ENCODE assay signal across 8 cellular contexts in genomic region chr13:39037410-39037879, GRCh38. TPM values are rescaled to one million over a fixed set of nuclear protein-coding genes. Genes with fewer than 3 reads are reported as not detected.
DNase-seq lines count a peak whose midpoint lies in the region; ATAC-seq and TF ChIP-seq lines count a peak whose summit lies in the region.

No MANE protein-coding gene starts in this region.

- peak overlapping the region; percentile 96 for H3K9ac ChIP-seq in OCI-LY3 (ENCODE audit: low read length)
- H3K9ac ChIP-seq in endodermal cell (ENCODE audit: extremely low read depth, low read length, poor library complexity, severe bottlenecking): peak overlapping the region; percentile 79

- H3K27me3 ChIP-seq in OCI-LY3 (ENCODE audit: low read depth, low read length) (no peaks in the 10 kb centered on the region), endodermal cell (ENCODE audit: control insufficient read depth, insufficient read depth, low read length, poor library complexity, severe bottlenecking) (no peaks in the 10 kb centered on the region), neutrophil (no peaks in the 10 kb centered on the region)

- H3K79me2 ChIP-seq in OCI-LY3 (ENCODE audit: low read length): peaks cover 71% of the 10 kb centered on the region

- peaks cover 29% of the 10 kb centered on the region for H3K4me1 Mint-ChIP-seq in endodermal cell

- H3K4me1 ChIP-seq in OCI-LY3 (ENCODE audit: low read length) (peaks cover 27% of the 10 kb centered on the region), endodermal cell (ENCODE audit: control insufficient read depth, insufficient read depth, low read length) (peaks cover 3% of the 10 kb centered on the region), neutrophil (ENCODE audit: control insufficient read depth in 1 of 2, insufficient read depth in 1 of 2, low read depth in 1 of 2, low read length in 1 of 2) (peaks cover 60 to 64% of the 10 kb centered on the region in 2 experiments)

- peak; percentile 37 for DNase-seq in NCI-H345 treated with DMSO at 0.1 percent for 48 hours (lab: John Stamatoyannopoulos, UW; ENCODE audit: unreplicated experiment)
- no peak for DNase-seq in NCI-H345 (lab: John Stamatoyannopoulos, UW)
- no peak for DNase-seq in endodermal cell
- DNase-seq in HCEC 1CT: no peak

- H3K27me3 Mint-ChIP-seq in endodermal cell (ENCODE audit: insufficient read depth): no peaks in the 10 kb centered on the region

- peak overlapping the region; percentile 84 for H3K27ac ChIP-seq in OCI-LY3 (ENCODE audit: low read length)
- H3K27ac ChIP-seq in endodermal cell (ENCODE audit: low read depth, low read length): peak overlapping the region; percentile 89
- H3K27ac ChIP-seq in neutrophil: peak overlapping the region; percentile 88

- no peak for TF ChIP-seq CTCF in OCI-LY3 (IDR thresholded peaks at IDR 0.05; ENCODE audit: low read depth, low read length)
- peak; percentile 32 for TF ChIP-seq CTCF in endodermal cell (conservative IDR thresholded peaks at IDR 0.05)
- no peak for TF ChIP-seq CTCF in neutrophil (IDR thresholded peaks at IDR 0.05)

- H3K9me3 ChIP-seq in OCI-LY3 (ENCODE audit: insufficient read depth, low read length): no peaks in the 10 kb centered on the region
- H3K9me3 ChIP-seq in endodermal cell (ENCODE audit: control insufficient read depth, low read length): no peaks in the 10 kb centered on the region
- no peaks in the 10 kb centered on the region for H3K9me3 ChIP-seq in neutrophil

- H3K27ac Mint-ChIP-seq in endodermal cell: peak overlapping the region; percentile 97

- 0% methylated on average over 8 to 39 of the region's 39 CpGs for WGBS in endodermal cell (ENCODE audit: insufficient coverage in 1 of 2, insufficient read length in 1 of 2), 2 experiments

- H2AFZ ChIP-seq in OCI-LY3 (ENCODE audit: low read depth, low read length): peak overlapping the region; percentile 97; the same call in 1 of the 2 replicates

- H3K4me3 Mint-ChIP-seq in endodermal cell: peak overlapping the region; percentile 90

- H3K4me3 ChIP-seq in OCI-LY3 (ENCODE audit: low read length) (peak overlapping the region; percentile 95), endodermal cell (ENCODE audit: low read length) (peak overlapping the region; percentile 96), neutrophil (ENCODE audit: low read depth in 1 of 2, low read length in 1 of 2) (peak overlapping the region; percentile 80 to 92)

- H4K20me1 ChIP-seq in OCI-LY3 (ENCODE audit: insufficient read depth, low read length): peaks cover 18% of the 10 kb centered on the region

- ATAC-seq in HG02588 (IDR thresholded peaks at IDR 0.05; ENCODE audit: unreplicated experiment): peak; percentile 22
- ATAC-seq in GM19397 (IDR thresholded peaks at IDR 0.05; ENCODE audit: unreplicated experiment): no peak

- peak overlapping the region; percentile 84 for H3K4me2 ChIP-seq in OCI-LY3 (ENCODE audit: low read length)

- H3K36me3 ChIP-seq in OCI-LY3 (replicated peaks; ENCODE audit: low read depth, low read length) (peaks cover 10% of the 10 kb centered on the region), endodermal cell (ENCODE audit: control insufficient read depth, insufficient read depth, low read length) (no peaks in the 10 kb centered on the region), neutrophil (no peaks in the 10 kb centered on the region)

- peaks cover 3% of the 10 kb centered on the region for H3K36me3 Mint-ChIP-seq in endodermal cell (ENCODE audit: low read depth)

- no peaks in the 10 kb centered on the region for H3K9me3 Mint-ChIP-seq in endodermal cell

RNA-seq across cellular contexts. Expression of gene PROSER1, which starts 0.4 kb away (rescaled TPM):
- total RNA-seq in endodermal cell: 10 to 100 TPM; 54.0 to 62.1 TPM
- polyA plus RNA-seq in endodermal cell (2013, experiment 1 of 2): 52.4 TPM
- 45.0 TPM for polyA plus RNA-seq in endodermal cell (2013, experiment 2 of 2)

RNA-seq across cellular contexts. Expression of gene NHLRC3, which starts 0.8 kb away (rescaled TPM):
- total RNA-seq in endodermal cell: 10 to 100 TPM; 13.7 to 23.4 TPM
- polyA plus RNA-seq in endodermal cell (2013, experiment 1 of 2): 23.2 TPM
- 18.3 TPM for polyA plus RNA-seq in endodermal cell (2013, experiment 2 of 2)

RNA-seq across cellular contexts. Expression of gene STOML3, which starts 46.8 kb away (rescaled TPM):
- total RNA-seq in endodermal cell: not detected
- polyA plus RNA-seq in endodermal cell (2013, experiment 1 of 2): 0.46 TPM
- polyA plus RNA-seq in endodermal cell (2013, experiment 2 of 2): 0.41 TPM
